In the genomic region with DNA sequence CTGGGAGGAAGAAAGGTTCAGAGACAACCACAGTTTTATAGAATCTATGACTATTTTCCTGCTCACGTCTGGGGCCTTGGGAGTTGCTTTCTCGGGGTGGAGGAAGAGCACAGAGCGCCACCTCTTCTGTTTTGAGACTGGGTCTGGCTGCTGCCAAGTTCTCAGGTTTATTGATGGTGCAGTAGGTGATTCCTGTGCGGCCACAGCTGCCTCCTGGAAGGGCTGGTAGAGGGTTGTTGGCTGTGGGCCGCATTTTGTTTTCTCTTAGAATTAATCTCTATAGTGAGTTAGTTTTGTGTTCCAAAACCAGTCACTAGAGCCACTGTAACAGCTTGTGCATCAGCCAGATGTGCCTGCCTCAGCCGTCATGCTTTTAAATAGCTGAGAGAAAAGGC, we compare ENCODE assay signal across 1 cellular context.
TF ChIP-seq lines count a peak whose summit lies in the region.

No MANE protein-coding gene starts in this region.

TF ChIP-seq in HepG2, 621 proteins besides CTCF, POLR2A, EP300 and RAD21 (continued from another document):
- TF ChIP-seq, protein P1, sequence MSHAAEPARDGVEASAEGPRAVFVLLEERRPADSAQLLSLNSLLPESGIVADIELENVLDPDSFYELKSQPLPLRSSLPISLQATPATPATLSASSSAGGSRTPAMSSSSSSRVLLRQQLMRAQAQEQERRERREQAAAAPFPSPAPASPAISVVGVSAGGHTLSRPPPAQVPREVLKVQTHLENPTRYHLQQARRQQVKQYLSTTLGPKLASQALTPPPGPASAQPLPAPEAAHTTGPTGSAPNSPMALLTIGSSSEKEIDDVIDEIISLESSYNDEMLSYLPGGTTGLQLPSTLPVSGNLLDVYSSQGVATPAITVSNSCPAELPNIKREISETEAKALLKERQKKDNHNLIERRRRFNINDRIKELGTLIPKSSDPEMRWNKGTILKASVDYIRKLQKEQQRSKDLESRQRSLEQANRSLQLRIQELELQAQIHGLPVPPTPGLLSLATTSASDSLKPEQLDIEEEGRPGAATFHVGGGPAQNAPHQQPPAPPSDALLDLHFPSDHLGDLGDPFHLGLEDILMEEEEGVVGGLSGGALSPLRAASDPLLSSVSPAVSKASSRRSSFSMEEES (CRISPR knock-in tag; IDR thresholded peaks at IDR 0.05): no peak
- TF ChIP-seq, protein P2, sequence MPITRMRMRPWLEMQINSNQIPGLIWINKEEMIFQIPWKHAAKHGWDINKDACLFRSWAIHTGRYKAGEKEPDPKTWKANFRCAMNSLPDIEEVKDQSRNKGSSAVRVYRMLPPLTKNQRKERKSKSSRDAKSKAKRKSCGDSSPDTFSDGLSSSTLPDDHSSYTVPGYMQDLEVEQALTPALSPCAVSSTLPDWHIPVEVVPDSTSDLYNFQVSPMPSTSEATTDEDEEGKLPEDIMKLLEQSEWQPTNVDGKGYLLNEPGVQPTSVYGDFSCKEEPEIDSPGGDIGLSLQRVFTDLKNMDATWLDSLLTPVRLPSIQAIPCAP (CRISPR knock-in tag; IDR thresholded peaks at IDR 0.05; ENCODE audit: low read depth): no peak
- TF ChIP-seq SPEN (CRISPR knock-in tag; IDR thresholded peaks at IDR 0.05; ENCODE audit: low read depth): no peak
- no peak for TF ChIP-seq ZNF343 (CRISPR knock-in tag; IDR thresholded peaks at IDR 0.05)
- no peak for TF ChIP-seq ARID4A (CRISPR knock-in tag; IDR thresholded peaks at IDR 0.05; ENCODE audit: borderline replicate concordance)
- TF ChIP-seq NR2F2 (IDR thresholded peaks at IDR 0.05; ENCODE audit: borderline replicate concordance, low read depth): no peak
- TF ChIP-seq GATAD1 (CRISPR knock-in tag; IDR thresholded peaks at IDR 0.05): no peak
- TF ChIP-seq CCAR2 (optimal IDR thresholded peaks at IDR 0.05; ENCODE audit: low read depth, low read length): no peak
- 0 out of 4 replicates have a peak, but pooled peaks of 1 of the 2 experiments have one; percentile 11 for TF ChIP-seq HMGXB4 (CRISPR knock-in tag; IDR thresholded peaks at IDR 0.05; ENCODE audit: borderline replicate concordance in 1 of 2, low read depth in 1 of 2)
- TF ChIP-seq HDAC1 (CRISPR knock-in tag; IDR thresholded peaks at IDR 0.05): 0 out of 2 replicates have a peak, but pooled peaks have one; percentile 25
- 0 out of 2 replicates have a peak, but pooled peaks have one; percentile 3 for TF ChIP-seq ZNF44 (CRISPR knock-in tag; IDR thresholded peaks at IDR 0.05)
- no peak for TF ChIP-seq DNMT1 (CRISPR knock-in tag; IDR thresholded peaks at IDR 0.05)
- TF ChIP-seq UBTF (CRISPR knock-in tag; IDR thresholded peaks at IDR 0.05): no peak; the same call in 1 of the 2 replicates
- 0 out of 2 replicates have a peak, but pooled peaks have one; percentile 19 for TF ChIP-seq ZNF546 (CRISPR knock-in tag; conservative IDR thresholded peaks at IDR 0.05)
- TF ChIP-seq CEBPZ (IDR thresholded peaks at IDR 0.05; ENCODE audit: low read length): no peak
- TF ChIP-seq ZNF232 (CRISPR knock-in tag; IDR thresholded peaks at IDR 0.05; ENCODE audit: borderline replicate concordance): no peak
- no peak for TF ChIP-seq ESRRA (CRISPR knock-in tag; IDR thresholded peaks at IDR 0.05; ENCODE audit: low read depth)
TF ChIP-seq in HepG2: peak in this region for 5.
